5 cellular contexts compared by ENCODE assay signal in the genomic region with DNA sequence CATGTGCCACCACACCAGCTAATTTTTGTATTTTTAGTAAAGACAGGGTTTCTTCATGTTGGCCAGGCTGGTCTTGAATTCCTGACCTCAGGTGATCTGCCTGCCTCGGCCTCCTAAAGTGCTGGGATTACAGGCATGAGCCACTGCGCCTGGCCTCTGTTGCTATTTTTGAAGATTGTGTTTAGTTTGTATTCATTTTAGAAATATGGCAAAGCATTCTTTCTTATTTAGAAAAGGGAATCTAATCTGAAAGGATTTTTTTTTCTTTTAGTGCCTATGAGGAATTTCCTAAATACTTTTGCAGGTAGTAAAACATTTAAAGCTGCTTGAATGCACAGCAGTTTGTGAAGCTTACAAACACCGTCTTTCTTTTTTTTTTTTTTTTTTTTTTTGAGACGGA. TPM values are rescaled to one million over a fixed set of nuclear protein-coding genes. Genes with fewer than 3 reads are reported as not detected.
A peak's percentile ranks its signal among the peaks of the same experiment; 100 is the strongest.
DNase-seq lines count a peak whose midpoint lies in the region; FAIRE-seq lines count a peak whose summit lies in the region.
"Not testable (repeated sequence)": the region's sequence is repeated elsewhere in the genome, so short reads cannot be mapped to it uniquely, and the experiment has no call there.
"Had no signal": no experiment of that assay in that cellular context is flagged by ENCODE, and none has a peak within 500 bp of the region (broad histone marks: within the 10 kb centered on the region; RNA-seq: fewer than 3 reads in every experiment).

No MANE protein-coding gene starts in this region.

- H2AK5ac ChIP-seq in trophoblast cell (ENCODE audit: low read length), result not testable (repeated sequence)

- not testable (repeated sequence) for H2BK12ac ChIP-seq in trophoblast cell (ENCODE audit: low read length)

- H3K79me1 ChIP-seq in trophoblast cell (ENCODE audit: low read length), result not testable (repeated sequence)

- not testable (repeated sequence) for H3K18ac ChIP-seq in trophoblast cell (ENCODE audit: low read length)

- H4K91ac ChIP-seq in trophoblast cell (ENCODE audit: low read depth, low read length), result not testable (repeated sequence)

- H3K9ac ChIP-seq in trophoblast cell (ENCODE audit: low read length), result not testable (repeated sequence)

- H3K9me3 ChIP-seq in trophoblast cell (ENCODE audit: insufficient read depth, low read depth, low read length), result not testable (repeated sequence)

- H2BK5ac ChIP-seq in trophoblast cell (ENCODE audit: low read depth, low read length, poor library complexity), result not testable (repeated sequence)

- not testable (repeated sequence) for H3K4me2 ChIP-seq in trophoblast cell (ENCODE audit: low read length)

- H3K36me3 ChIP-seq in trophoblast cell (ENCODE audit: control insufficient read depth in 1 of 2, insufficient read depth in 2 of 2, low read length in 2 of 2), result not testable (repeated sequence)

- H3K27me3 ChIP-seq in trophoblast cell (ENCODE audit: insufficient read depth, low read length), result not testable (repeated sequence)

- H3K27ac ChIP-seq in trophoblast cell (ENCODE audit: low read depth, low read length), result not testable (repeated sequence)

- not testable (repeated sequence) for H3K4ac ChIP-seq in trophoblast cell (ENCODE audit: low read depth, low read length)

- not testable (repeated sequence) for H3K4me1 ChIP-seq in trophoblast cell (ENCODE audit: control insufficient read depth in 1 of 2, insufficient read depth in 2 of 2, low read length in 2 of 2)

- not testable (repeated sequence) for H2BK120ac ChIP-seq in trophoblast cell (ENCODE audit: insufficient read depth, low read length, poor library complexity)

- H3K23ac ChIP-seq in trophoblast cell (ENCODE audit: low read length), result not testable (repeated sequence)

- H2AFZ ChIP-seq in trophoblast cell (ENCODE audit: insufficient read depth, low read length, poor library complexity), result not testable (repeated sequence)

- H3K4me3 ChIP-seq in trophoblast cell (ENCODE audit: low read depth, low read length), result not testable (repeated sequence)

- peak; percentile 89 for FAIRE-seq in G401.6 (lab: Jason Lieb, UNC)

- H4K8ac ChIP-seq in trophoblast cell (ENCODE audit: low read depth, low read length), result not testable (repeated sequence)

- WGBS in trophoblast cell (ENCODE audit: extremely low coverage, insufficient coverage, insufficient read length), result no CpG with 5 or more reads among the region's 4 CpGs

- H3K79me2 ChIP-seq in trophoblast cell (ENCODE audit: control insufficient read depth, insufficient read depth, low read length, poor library complexity), result not testable (repeated sequence)

- DNase-seq in trophoblast cell, result peak; percentile 58 to 81

- not testable (repeated sequence) for H3K14ac ChIP-seq in trophoblast cell (ENCODE audit: low read length)

- H4K12ac ChIP-seq in trophoblast cell (ENCODE audit: low read depth, low read length), result not testable (repeated sequence)

RNA-seq across cellular contexts. Expression of a gene that starts 56.9 kb away (rescaled TPM):
- 2.6 and 2.8 TPM in 2 replicates for polyA plus RNA-seq in trophoblast cell (2013)
- polyA plus RNA-seq: CD4-positive, alpha-beta memory T cell; CD4-positive, CD25-positive, alpha-beta regulatory T cell; CD8-positive, alpha-beta memory T cell had no signal
